ENCODE assay signal across 8 cellular contexts in genomic region chr10:6145414-6145978, GRCh38. TPM values are rescaled to one million over a fixed set of nuclear protein-coding genes. Genes with fewer than 3 reads are reported as not detected.
A peak's percentile ranks its signal among the peaks of the same experiment; 100 is the strongest.
DNase-seq lines count a peak whose midpoint lies in the region; ATAC-seq and TF ChIP-seq lines count a peak whose summit lies in the region.

No MANE protein-coding gene starts in this region.

- DNase-seq in T-cell (no peak), germinal center (ENCODE audit: low spot score) (peak; percentile 44), retinal pigment epithelial cell (ENCODE audit: low read depth) (no peak), mesenteric fat pad (ENCODE audit: low spot score) (no peak), hepatic stellate cell (ENCODE audit: low spot score) (no peak), iPS-NIHi11 (ENCODE audit: low spot score) (no peak), posterior vena cava (ENCODE audit: low spot score) (no peak)

- intact Hi-C loops in posterior vena cava (cut with DNase I) = loop anchor here in 1 of 2 donors (10.0 kb wide), 2 partner anchors 49 to 51 kb away; no protein-coding TSS in a partner anchor

- peak overlapping the region; percentile 66 for H3K4me3 ChIP-seq in retinal pigment epithelial cell (ENCODE audit: low read length)

- H3K9me3 Mint-ChIP-seq in T-cell = no peaks in the 10 kb centered on the region

- H3K4me1 Mint-ChIP-seq in T-cell = peaks cover 56 to 80% (median 65%) of the 10 kb centered on the region in 3 donors

- no peaks in the 10 kb centered on the region for H3K27me3 Mint-ChIP-seq in T-cell

- no peak for TF ChIP-seq CTCF in retinal pigment epithelial cell (conservative IDR thresholded peaks at IDR 0.05; ENCODE audit: low read depth, low read length)

- peak overlapping the region; percentile 82 to 89 (median 86) for H3K4me3 Mint-ChIP-seq in T-cell

- CTCF ChIA-PET in T-cell (lab: Charles Lee) = no interaction called here

- H3K27ac Mint-ChIP-seq in T-cell = peak overlapping the region; percentile 49 to 71

- POLR2A ChIA-PET in T-cell (lab: Charles Lee) = no interaction called here

- peak; percentile 4 for ATAC-seq in GM19455 (IDR thresholded peaks at IDR 0.05; ENCODE audit: unreplicated experiment)
- ATAC-seq in T-cell (replicated peaks in 1 of 4) = no peak

- H3K36me3 Mint-ChIP-seq in T-cell = no peaks in the 10 kb centered on the region

RNA-seq across cellular contexts. Expression of gene RBM17, which starts 56.7 kb away (rescaled TPM):
- 100 to 1,000 TPM; 119 to 148 (median 127) TPM for total RNA-seq in T-cell
- 137 TPM for total RNA-seq in mesenteric fat pad
- total RNA-seq in posterior vena cava = 10 to 100 TPM; 58.9 to 68.3 TPM

RNA-seq across cellular contexts. Expression of gene PFKFB3, which starts 57.2 kb away (rescaled TPM):
- 10 to 100 TPM; 48.7 to 99.2 (median 93.9) TPM for total RNA-seq in T-cell
- 441 TPM for total RNA-seq in mesenteric fat pad
- total RNA-seq in posterior vena cava = 10 to 100 TPM; 33.2 to 43.1 TPM
